Comparison of ENCODE assay signal across 12 cellular contexts in the genomic region with DNA sequence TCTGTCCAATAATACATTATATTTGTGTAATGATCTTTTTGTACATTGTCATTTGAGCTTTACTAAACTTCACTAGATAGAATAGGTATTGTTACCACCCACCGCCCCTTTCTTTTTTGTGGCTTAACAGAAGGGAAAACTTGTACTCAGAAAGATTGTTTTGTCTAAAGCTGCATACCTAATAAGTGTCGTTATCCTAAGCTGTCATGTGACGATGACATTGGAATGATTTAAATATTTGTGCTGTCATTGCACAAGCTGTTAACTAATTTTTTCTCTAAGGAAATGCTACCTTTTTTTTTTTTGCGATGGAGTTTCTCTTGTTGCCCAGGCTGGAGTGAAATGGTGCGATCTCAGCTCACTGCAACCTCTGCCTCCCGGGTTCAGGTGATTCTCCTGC. TPM values are rescaled to one million over a fixed set of nuclear protein-coding genes. Genes with fewer than 3 reads are reported as not detected.
DNase-seq lines count a peak whose midpoint lies in the region; ATAC-seq and FAIRE-seq lines count a peak whose summit lies in the region.
"Had no signal": no experiment of that assay in that cellular context is flagged by ENCODE, and none has a peak within 500 bp of the region (broad histone marks: within the 10 kb centered on the region; RNA-seq: fewer than 3 reads in every experiment).

No MANE protein-coding gene starts in this region.

- peaks cover 61% of the 10 kb centered on the region for H3K4me1 Mint-ChIP-seq in activated naive CD4-positive, alpha-beta T cell treated with anti-CD3 and anti-CD28 coated beads, Interleukin-2, amount 10 ng/mL, durations not matched to agents 7 days and 5 days
- H3K4me1 Mint-ChIP-seq in activated CD8-positive, alpha-beta T cell treated with anti-CD3 and anti-CD28 coated beads, Interleukin-2, amount 10 ng/mL, durations not matched to agents 7 days and 5 days (ENCODE audit: low read depth), result peaks cover 49% of the 10 kb centered on the region

- ATAC-seq in activated CD8-positive, alpha-beta T cell treated with anti-CD3 and anti-CD28 coated beads, Interleukin-2, amount 10 ng/mL, durations not matched to agents 7 days and 5 days, result no peak

- no peaks in the 10 kb centered on the region for H3K9me3 Mint-ChIP-seq in activated naive CD4-positive, alpha-beta T cell treated with anti-CD3 and anti-CD28 coated beads, Interleukin-2, amount 10 ng/mL, durations not matched to agents 7 days and 5 days
- H3K9me3 Mint-ChIP-seq in activated CD8-positive, alpha-beta T cell treated with anti-CD3 and anti-CD28 coated beads, Interleukin-2, amount 10 ng/mL, durations not matched to agents 7 days and 5 days (ENCODE audit: insufficient read depth), result no peaks in the 10 kb centered on the region
- H3K9me3 Mint-ChIP-seq: HFFc6 had no signal

- peak overlapping the region; percentile 99 for H3K4me3 Mint-ChIP-seq in activated naive CD4-positive, alpha-beta T cell treated with anti-CD3 and anti-CD28 coated beads, Interleukin-2, amount 10 ng/mL, durations not matched to agents 7 days and 5 days
- H3K4me3 Mint-ChIP-seq in activated CD8-positive, alpha-beta T cell treated with anti-CD3 and anti-CD28 coated beads, Interleukin-2, amount 10 ng/mL, durations not matched to agents 7 days and 5 days, result peak overlapping the region; percentile 90

- H3K27me3 Mint-ChIP-seq in activated naive CD4-positive, alpha-beta T cell treated with anti-CD3 and anti-CD28 coated beads, Interleukin-2, amount 10 ng/mL, durations not matched to agents 7 days and 5 days, result no peaks in the 10 kb centered on the region
- no peaks in the 10 kb centered on the region for H3K27me3 Mint-ChIP-seq in activated CD8-positive, alpha-beta T cell treated with anti-CD3 and anti-CD28 coated beads, Interleukin-2, amount 10 ng/mL, durations not matched to agents 7 days and 5 days (ENCODE audit: low read depth)

- H3K27ac Mint-ChIP-seq in activated naive CD4-positive, alpha-beta T cell treated with anti-CD3 and anti-CD28 coated beads, Interleukin-2, amount 10 ng/mL, durations not matched to agents 7 days and 5 days, result peak overlapping the region; percentile 87
- H3K27ac Mint-ChIP-seq in activated CD8-positive, alpha-beta T cell treated with anti-CD3 and anti-CD28 coated beads, Interleukin-2, amount 10 ng/mL, durations not matched to agents 7 days and 5 days, result peak overlapping the region; percentile 78

- no peak for FAIRE-seq in urothelium cell line (lab: Jason Lieb, UNC)
- FAIRE-seq: bronchial epithelial cell had no signal

- no peak for DNase-seq in activated naive CD4-positive, alpha-beta T cell treated with anti-CD3 and anti-CD28 coated beads, Interleukin-2, amount 10 ng/mL, durations not matched to agents 7 days and 5 days
- DNase-seq in activated naive CD4-positive, alpha-beta T cell (lab: John Stamatoyannopoulos, UW), result no peak
- no peak for DNase-seq in activated CD8-positive, alpha-beta T cell treated with anti-CD3 and anti-CD28 coated beads, Interleukin-2, amount 10 ng/mL, durations not matched to agents 7 days and 5 days
- DNase-seq in globus pallidus (ENCODE audit: low spot score) (peak; percentile 51), superior temporal gyrus (ENCODE audit: extremely low spot score) (peak; percentile 58), urothelium cell line (ENCODE audit: low spot score) (no peak), GM19238 (ENCODE audit: insufficient read length, low spot score) (no peak), HuH-7.5 (ENCODE audit: low spot score) (no peak)
- DNase-seq: HFFc6, NCI-H146, NCI-H524 treated with DMSO at 0.1 percent for 48 hours had no signal

- POLR2A ChIA-PET in activated CD8-positive, alpha-beta T cell treated with anti-CD3 and anti-CD28 coated beads, Interleukin-2, amount 10 ng/mL, durations not matched to agents 7 days and 5 days (lab: Charles Lee), result interaction anchor here (0.6 to 5.8 kb wide), 4 partner anchors 17 to 130 kb away, joined by 3 to 29 read pairs (median 4); no protein-coding TSS in a partner anchor

- CTCF ChIA-PET in activated naive CD4-positive, alpha-beta T cell treated with anti-CD3 and anti-CD28 coated beads, Interleukin-2, amount 10 ng/mL, durations not matched to agents 7 days and 5 days (lab: Charles Lee), result interaction anchor here (0.6 to 8.6 kb wide), 12 partner anchors 10 to 317 kb away, joined by 3 to 115 read pairs (median 4); no protein-coding TSS in a partner anchor
- CTCF ChIA-PET in activated CD8-positive, alpha-beta T cell treated with anti-CD3 and anti-CD28 coated beads, Interleukin-2, amount 10 ng/mL, durations not matched to agents 7 days and 5 days (lab: Charles Lee), result interaction anchor here (1.2 to 7.7 kb wide), 11 partner anchors 11 to 397 kb away, joined by 3 to 174 read pairs (median 9); partner anchors contain the start of gene COX14

- H3K36me3 Mint-ChIP-seq in activated naive CD4-positive, alpha-beta T cell treated with anti-CD3 and anti-CD28 coated beads, Interleukin-2, amount 10 ng/mL, durations not matched to agents 7 days and 5 days, result peaks cover 17% of the 10 kb centered on the region
- peaks cover 7% of the 10 kb centered on the region for H3K36me3 Mint-ChIP-seq in activated CD8-positive, alpha-beta T cell treated with anti-CD3 and anti-CD28 coated beads, Interleukin-2, amount 10 ng/mL, durations not matched to agents 7 days and 5 days (ENCODE audit: low read depth)

RNA-seq across cellular contexts. Expression of gene DIP2B, which starts 3.6 kb away (rescaled TPM):
- 10 to 100 TPM; 18.8 to 21.8 TPM for total RNA-seq in activated CD8-positive, alpha-beta T cell treated with anti-CD3 and anti-CD28 coated beads, Interleukin-2, amount 10 ng/mL, durations not matched to agents 7 days and 5 days

Comparison
In these comparisons a context has a peak if more than half of its experiments do, and no peak if none do; other contexts are left out.
1. DNase-seq: peak in globus pallidus (single experiment) and superior temporal gyrus (single experiment); none in activated naive CD4-positive, alpha-beta T cell treated with anti-CD3 and anti-CD28 coated beads, Interleukin-2, amount 10 ng/mL, durations not matched to agents 7 days and 5 days (single experiment), activated naive CD4-positive, alpha-beta T cell (0 of 4), activated CD8-positive, alpha-beta T cell treated with anti-CD3 and anti-CD28 coated beads, Interleukin-2, amount 10 ng/mL, durations not matched to agents 7 days and 5 days (single experiment), urothelium cell line (single experiment), GM19238 (single experiment) and HuH-7.5 (single experiment).